ENCODE assay signal across 16 cellular contexts in genomic region chr22:47297261-47298016, GRCh38.
"Had no signal": no experiment of that assay in that cellular context is flagged by ENCODE, and none has a peak within 500 bp of the region (broad histone marks: within the 10 kb centered on the region; RNA-seq: fewer than 3 reads in every experiment).

No MANE protein-coding gene starts in this region.

- H3K4me1 ChIP-seq: transverse colon had no signal

- H3K4me3 ChIP-seq: gastroesophageal sphincter, lung, ovary, transverse colon had no signal

- DNase-seq: activated CD4-positive, alpha-beta T cell treated with anti-CD3 and anti-CD28 coated beads, Interleukin-2, amount 10 ng/mL, durations not matched to agents 7 days and 5 days; activated naive CD4-positive, alpha-beta T cell treated with Interleukin-2 at 50 U/mL for 16 hours; anterior cingulate cortex; cerebellar nuclear complex; left colon; ovary; stimulated activated CD4-positive, alpha-beta T cell treated with anti-CD3 and anti-CD28 coated beads, Interleukin-4, amount 100 ng/mL, for 1 hour; stimulated activated naive B cell treated with anti-CD40 and anti-IgM and Interleukin-4, amounts not matched to agents 10 μg/mL and 1 μg/mL and 100 μg/mL, for 72 hours; substantia nigra; SW 1271; transverse colon had no signal

- H3K27ac ChIP-seq: epithelial cell of prostate, gastroesophageal sphincter, ovary, transverse colon had no signal

- ATAC-seq: activated T-helper 17 cell treated with anti-CD3 and anti-CD28 coated beads, Interleukin-2, amount 50 U/mL, for 72 hours; gastroesophageal sphincter; left colon; stimulated activated naive B cell treated with anti-CD40 and anti-IgM and Interleukin-4, amounts not matched to agents 10 μg/mL and 1 μg/mL and 100 μg/mL, for 72 hours had no signal

- FAIRE-seq: islet of Langerhans had no signal

- H3K36me3 ChIP-seq: gastroesophageal sphincter, ovary, transverse colon had no signal

- H3K9me3 ChIP-seq: gastroesophageal sphincter, ovary, transverse colon had no signal

- H3K27me3 ChIP-seq: ovary, transverse colon had no signal
